In genomic region chr1:20376880-20377494, GRCh38 we compare ENCODE assay signal across 9 cellular contexts.
DNase-seq lines count a peak whose midpoint lies in the region; ATAC-seq and TF ChIP-seq lines count a peak whose summit lies in the region.
"Had no signal": no experiment of that assay in that cellular context is flagged by ENCODE, and none has a peak within 500 bp of the region (broad histone marks: within the 10 kb centered on the region; RNA-seq: fewer than 3 reads in every experiment).

No MANE protein-coding gene starts in this region.

- H3K27me3 Mint-ChIP-seq in activated CD8-positive, alpha-beta memory T cell treated with anti-CD3 and anti-CD28 coated beads, Interleukin-2, amount 10 ng/mL, durations not matched to agents 7 days and 5 days, result peaks cover 32% of the 10 kb centered on the region
- peaks cover 30 to 38% of the 10 kb centered on the region in 2 donors for H3K27me3 Mint-ChIP-seq in natural killer cell treated with Interleukin-12 subunit alpha and Interleukin-12 subunit beta and Interleukin-15 and Interleukin-18, amount 100 ng/mL, for 72 hours

- no peak overlapping the region for H3K27ac Mint-ChIP-seq in activated CD8-positive, alpha-beta memory T cell treated with anti-CD3 and anti-CD28 coated beads, Interleukin-2, amount 10 ng/mL, durations not matched to agents 7 days and 5 days
- no peak overlapping the region for H3K27ac Mint-ChIP-seq in natural killer cell treated with Interleukin-12 subunit alpha and Interleukin-12 subunit beta and Interleukin-15 and Interleukin-18, amount 100 ng/mL, for 72 hours

- H3K27ac ChIP-seq in testis, result no peak overlapping the region
- H3K27ac ChIP-seq: epithelial cell of prostate had no signal

- no peaks in the 10 kb centered on the region for H3K27me3 ChIP-seq in testis

- H3K4me1 Mint-ChIP-seq in activated CD8-positive, alpha-beta memory T cell treated with anti-CD3 and anti-CD28 coated beads, Interleukin-2, amount 10 ng/mL, durations not matched to agents 7 days and 5 days, result no peaks in the 10 kb centered on the region
- no peaks in the 10 kb centered on the region for H3K4me1 Mint-ChIP-seq in natural killer cell treated with Interleukin-12 subunit alpha and Interleukin-12 subunit beta and Interleukin-15 and Interleukin-18, amount 100 ng/mL, for 72 hours (ENCODE audit: low read depth in 2 of 2)

- H3K36me3 Mint-ChIP-seq in activated CD8-positive, alpha-beta memory T cell treated with anti-CD3 and anti-CD28 coated beads, Interleukin-2, amount 10 ng/mL, durations not matched to agents 7 days and 5 days, result no peaks in the 10 kb centered on the region
- H3K36me3 Mint-ChIP-seq in natural killer cell treated with Interleukin-12 subunit alpha and Interleukin-12 subunit beta and Interleukin-15 and Interleukin-18, amount 100 ng/mL, for 72 hours, result no peaks in the 10 kb centered on the region

- no peak for TF ChIP-seq POLR2A in testis (IDR thresholded peaks at IDR 0.05)

- H3K9me3 ChIP-seq in testis, result no peaks in the 10 kb centered on the region

- H3K9me3 Mint-ChIP-seq in activated CD8-positive, alpha-beta memory T cell treated with anti-CD3 and anti-CD28 coated beads, Interleukin-2, amount 10 ng/mL, durations not matched to agents 7 days and 5 days (ENCODE audit: low read depth), result no peaks in the 10 kb centered on the region
- no peaks in the 10 kb centered on the region for H3K9me3 Mint-ChIP-seq in natural killer cell treated with Interleukin-12 subunit alpha and Interleukin-12 subunit beta and Interleukin-15 and Interleukin-18, amount 100 ng/mL, for 72 hours

- 25 to 30% methylated on average over 8 of the region's 8 CpGs for WGBS in testis, 2 donors

- H3K4me3 ChIP-seq in epithelial cell of esophagus (ENCODE audit: low read length) (no peak overlapping the region), testis (no peak overlapping the region)

- DNase-seq in NCI-H345 (lab: John Stamatoyannopoulos, UW) (peak; percentile 36), NCI-H345 treated with DMSO at 0.1 percent for 48 hours (lab: John Stamatoyannopoulos, UW; ENCODE audit: unreplicated experiment) (no peak), NCI-H510A treated with DMSO at 0.1 percent for 48 hours (lab: John Stamatoyannopoulos, UW) (peak; percentile 79), epithelial cell of esophagus (ENCODE audit: low read depth) (peak; percentile 42), testis (peak; percentile 63)
- DNase-seq in activated CD8-positive, alpha-beta memory T cell treated with anti-CD3 and anti-CD28 coated beads, Interleukin-2, amount 10 ng/mL, durations not matched to agents 7 days and 5 days, result peak; percentile 62
- DNase-seq in natural killer cell treated with Interleukin-12 subunit alpha and Interleukin-12 subunit beta and Interleukin-15 and Interleukin-18, amount 100 ng/mL, for 72 hours (ENCODE audit: low spot score), result peak; percentile 66

- H3K36me3 ChIP-seq in testis (ENCODE audit: low read depth, missing control alignments), result no peaks in the 10 kb centered on the region

- peak; percentile 53 for ATAC-seq in activated CD8-positive, alpha-beta memory T cell treated with anti-CD3 and anti-CD28 coated beads, Interleukin-2, amount 10 ng/mL, durations not matched to agents 7 days and 5 days
- peak; percentile 56 to 64 for ATAC-seq in natural killer cell treated with Interleukin-12 subunit alpha and Interleukin-12 subunit beta and Interleukin-15 and Interleukin-18, amount 100 ng/mL, for 72 hours
- ATAC-seq in GM21526 (IDR thresholded peaks at IDR 0.05; ENCODE audit: low FRiP score, unreplicated experiment), result no peak

- CTCF ChIA-PET in activated CD8-positive, alpha-beta memory T cell treated with anti-CD3 and anti-CD28 coated beads, Interleukin-2, amount 10 ng/mL, durations not matched to agents 7 days and 5 days (lab: Charles Lee), result interaction anchor here (0.7 to 3.5 kb wide), 5 partner anchors 54 to 117 kb away, joined by 3 to 21 read pairs (median 4); no protein-coding TSS in a partner anchor

- TF ChIP-seq CTCF in epithelial cell of esophagus (IDR thresholded peaks at IDR 0.05; ENCODE audit: insufficient read depth, low read depth, low read length, missing control alignments) (peak; percentile 72), testis (IDR thresholded peaks at IDR 0.05) (peak in 2 of 3 experiments; percentile 68 to 83)

- H3K4me1 ChIP-seq in testis, result no peaks in the 10 kb centered on the region

- intact Hi-C loops in testis (cut with DNase I; ENCODE audit: low total_unique reads), result loop anchor here (10.0 kb wide), 1 partner anchor 118 kb away; no protein-coding TSS in a partner anchor

- no peak overlapping the region for H3K4me3 Mint-ChIP-seq in activated CD8-positive, alpha-beta memory T cell treated with anti-CD3 and anti-CD28 coated beads, Interleukin-2, amount 10 ng/mL, durations not matched to agents 7 days and 5 days
- H3K4me3 Mint-ChIP-seq in natural killer cell treated with Interleukin-12 subunit alpha and Interleukin-12 subunit beta and Interleukin-15 and Interleukin-18, amount 100 ng/mL, for 72 hours, result no peak overlapping the region
